ENCODE assay signal across 15 cellular contexts in the genomic region with DNA sequence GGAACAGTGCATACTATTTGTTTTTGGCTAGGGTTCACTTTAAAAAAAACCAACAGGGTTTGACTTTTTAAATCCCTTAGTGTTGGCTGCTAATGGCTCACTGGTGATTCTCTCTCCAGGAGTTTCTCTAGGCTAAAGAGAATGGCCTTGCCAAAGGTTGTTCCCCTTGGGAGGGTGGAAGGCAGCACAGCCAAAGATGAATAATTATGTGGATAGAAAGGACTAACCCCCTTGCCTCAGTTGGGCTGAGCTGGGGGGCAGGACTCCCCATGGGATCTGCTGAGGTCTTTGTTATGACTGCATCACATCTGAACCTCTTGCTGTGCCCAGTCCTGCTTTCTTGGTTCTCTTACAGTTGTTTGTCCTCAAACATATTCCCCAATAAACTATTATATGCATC.
"Had no signal": no experiment of that assay in that cellular context is flagged by ENCODE, and none has a peak within 500 bp of the region (broad histone marks: within the 10 kb centered on the region; RNA-seq: fewer than 3 reads in every experiment).

No MANE protein-coding gene starts in this region.

- H3K36me3 ChIP-seq: ascending aorta, colonic mucosa, thoracic aorta had no signal

- H3K27me3 ChIP-seq: ascending aorta, colonic mucosa had no signal

- DNase-seq: activated CD4-positive, alpha-beta memory T cell treated with anti-CD3 and anti-CD28 coated beads for 36 hours; activated CD4-positive, CD25-positive, alpha-beta regulatory T cell treated with anti-CD3 and anti-CD28 coated beads, Interleukin-2, amount 50 U/mL, for 72 hours; activated gamma-delta T cell treated with Interleukin-2 at 50 U/mL for 16 hours; activated naive CD8-positive, alpha-beta T cell treated with anti-CD3 and anti-CD28 coated beads for 36 hours; activated T-cell treated with anti-CD3 and anti-CD28 coated beads, Interleukin-2, amount 50 U/mL, for 48 hours; colonic mucosa; effector CD4-positive, alpha-beta T cell; mesendoderm; nephron progenitor cell; stimulated activated CD4-positive, alpha-beta T cell treated with anti-CD3 and anti-CD28 coated beads, Interleukin-4, amount 100 ng/mL, for 1 hour; stimulated activated CD8-positive, alpha-beta memory T cell treated with anti-CD3 and anti-CD28 coated beads, Interleukin-4, amount 100 ng/mL, for 48 hours; stimulated activated naive CD8-positive, alpha-beta T cell treated with anti-CD3 and anti-CD28 coated beads, Interleukin-15, Interleukin-2, amounts not matched to agents 100 U/mL and 50 U/mL, for 24 hours; T-helper 17 cell had no signal

- H3K4me3 ChIP-seq: ascending aorta, colonic mucosa, thoracic aorta had no signal

- H3K27ac ChIP-seq: ascending aorta, colonic mucosa had no signal

- H3K9me3 ChIP-seq: ascending aorta, colonic mucosa, thoracic aorta had no signal

- ATAC-seq: stimulated activated naive CD8-positive, alpha-beta T cell treated with anti-CD3 and anti-CD28 coated beads, Interleukin-15, Interleukin-2, amounts not matched to agents 100 U/mL and 50 U/mL, for 24 hours; T-helper 17 cell had no signal

- H3K4me1 ChIP-seq: ascending aorta, colonic mucosa had no signal
